Comparison of ENCODE assay signal across 1 cellular context in the genomic region with DNA sequence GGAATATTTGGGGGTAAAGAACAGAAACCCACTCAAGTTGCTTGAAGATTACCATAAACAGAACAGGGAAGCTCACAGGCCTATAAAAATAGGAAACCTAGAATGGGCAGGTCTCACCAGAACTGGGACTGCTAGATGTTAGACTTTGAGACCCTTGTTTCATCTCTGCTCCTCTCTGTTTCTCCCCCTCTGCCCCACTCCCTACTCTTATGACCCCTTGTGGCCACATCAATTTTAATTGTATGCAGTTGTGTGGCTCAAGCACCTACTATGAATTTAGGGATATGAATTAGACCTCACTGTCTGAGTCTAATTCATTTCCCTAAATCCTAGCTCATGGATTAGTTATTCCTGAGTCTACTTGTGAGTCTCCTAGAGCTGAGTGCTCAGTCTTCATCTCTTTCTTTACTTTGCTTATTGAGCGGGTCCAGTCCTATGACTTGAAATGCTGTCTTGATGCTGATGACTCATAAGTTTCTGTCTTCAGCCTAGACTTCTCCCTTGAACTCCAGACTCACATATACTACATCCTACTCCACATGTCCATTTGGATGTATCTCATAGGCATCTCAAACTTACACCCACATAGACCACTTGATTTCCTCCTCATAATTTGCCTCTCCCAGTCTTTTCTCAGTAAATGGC.
TF ChIP-seq lines count a peak whose summit lies in the region.

No MANE protein-coding gene starts in this region.

TF ChIP-seq in HepG2, 621 proteins besides CTCF, POLR2A, EP300 and RAD21 (continued from another document and continues in another):
- TF ChIP-seq NFAT5 (CRISPR knock-in tag; IDR thresholded peaks at IDR 0.05) (no peak), ZBTB46 (CRISPR knock-in tag; IDR thresholded peaks at IDR 0.05; ENCODE audit: borderline replicate concordance) (no peak), GABPA (IDR thresholded peaks at IDR 0.05; ENCODE audit: low read depth, low read length) (no peak), GABPA (CRISPR knock-in tag; IDR thresholded peaks at IDR 0.05; ENCODE audit: low read depth) (no peak), ZNF414 (CRISPR knock-in tag; IDR thresholded peaks at IDR 0.05) (no peak), ZNF207 (IDR thresholded peaks at IDR 0.05; ENCODE audit: borderline replicate concordance) (no peak), ZNF558 (CRISPR knock-in tag; IDR thresholded peaks at IDR 0.05; ENCODE audit: borderline replicate concordance) (no peak), NR2C2 (CRISPR knock-in tag; IDR thresholded peaks at IDR 0.05; ENCODE audit: borderline replicate concordance) (0 out of 2 replicates have a peak, but pooled peaks have one; percentile 13), ZNF496 (CRISPR knock-in tag; IDR thresholded peaks at IDR 0.05; ENCODE audit: insufficient replicate concordance) (no peak), SKIL (CRISPR knock-in tag; IDR thresholded peaks at IDR 0.05; ENCODE audit: borderline replicate concordance) (no peak), RXRB (CRISPR knock-in tag; IDR thresholded peaks at IDR 0.05; ENCODE audit: borderline replicate concordance) (peak; percentile 39; the same call in 1 of the 2 replicates), NFIB (CRISPR knock-in tag; IDR thresholded peaks at IDR 0.05; ENCODE audit: borderline replicate concordance) (no peak), ZNF879 (CRISPR knock-in tag; IDR thresholded peaks at IDR 0.05) (no peak), CEBPB (IDR thresholded peaks at IDR 0.05; ENCODE audit: borderline replicate concordance, low read depth, low read length) (no peak), ZNF232 (CRISPR knock-in tag; IDR thresholded peaks at IDR 0.05; ENCODE audit: borderline replicate concordance) (no peak), HNF4G (IDR thresholded peaks at IDR 0.05; ENCODE audit: borderline replicate concordance, low read depth, low read length) (peak; percentile 50; the same call in 1 of the 2 replicates), HNF4G (CRISPR knock-in tag; IDR thresholded peaks at IDR 0.05; ENCODE audit: borderline replicate concordance, low read depth) (no peak), GABPB1 (CRISPR knock-in tag; IDR thresholded peaks at IDR 0.05) (no peak), SIX1 (CRISPR knock-in tag; IDR thresholded peaks at IDR 0.05; ENCODE audit: borderline replicate concordance) (no peak), KDM1A (CRISPR knock-in tag; IDR thresholded peaks at IDR 0.05) (no peak), ZNF326 (CRISPR knock-in tag; IDR thresholded peaks at IDR 0.05; ENCODE audit: borderline replicate concordance) (no peak), POLR2AphosphoS5 (IDR thresholded peaks at IDR 0.05; ENCODE audit: low read depth, low read length) (no peak)
- TF ChIP-seq, protein P1, sequence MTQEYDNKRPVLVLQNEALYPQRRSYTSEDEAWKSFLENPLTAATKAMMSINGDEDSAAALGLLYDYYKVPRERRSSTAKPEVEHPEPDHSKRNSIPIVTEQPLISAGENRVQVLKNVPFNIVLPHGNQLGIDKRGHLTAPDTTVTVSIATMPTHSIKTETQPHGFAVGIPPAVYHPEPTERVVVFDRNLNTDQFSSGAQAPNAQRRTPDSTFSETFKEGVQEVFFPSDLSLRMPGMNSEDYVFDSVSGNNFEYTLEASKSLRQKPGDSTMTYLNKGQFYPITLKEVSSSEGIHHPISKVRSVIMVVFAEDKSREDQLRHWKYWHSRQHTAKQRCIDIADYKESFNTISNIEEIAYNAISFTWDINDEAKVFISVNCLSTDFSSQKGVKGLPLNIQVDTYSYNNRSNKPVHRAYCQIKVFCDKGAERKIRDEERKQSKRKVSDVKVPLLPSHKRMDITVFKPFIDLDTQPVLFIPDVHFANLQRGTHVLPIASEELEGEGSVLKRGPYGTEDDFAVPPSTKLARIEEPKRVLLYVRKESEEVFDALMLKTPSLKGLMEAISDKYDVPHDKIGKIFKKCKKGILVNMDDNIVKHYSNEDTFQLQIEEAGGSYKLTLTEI (CRISPR knock-in tag; conservative IDR thresholded peaks at IDR 0.05), result no peak
- TF ChIP-seq, protein P2, sequence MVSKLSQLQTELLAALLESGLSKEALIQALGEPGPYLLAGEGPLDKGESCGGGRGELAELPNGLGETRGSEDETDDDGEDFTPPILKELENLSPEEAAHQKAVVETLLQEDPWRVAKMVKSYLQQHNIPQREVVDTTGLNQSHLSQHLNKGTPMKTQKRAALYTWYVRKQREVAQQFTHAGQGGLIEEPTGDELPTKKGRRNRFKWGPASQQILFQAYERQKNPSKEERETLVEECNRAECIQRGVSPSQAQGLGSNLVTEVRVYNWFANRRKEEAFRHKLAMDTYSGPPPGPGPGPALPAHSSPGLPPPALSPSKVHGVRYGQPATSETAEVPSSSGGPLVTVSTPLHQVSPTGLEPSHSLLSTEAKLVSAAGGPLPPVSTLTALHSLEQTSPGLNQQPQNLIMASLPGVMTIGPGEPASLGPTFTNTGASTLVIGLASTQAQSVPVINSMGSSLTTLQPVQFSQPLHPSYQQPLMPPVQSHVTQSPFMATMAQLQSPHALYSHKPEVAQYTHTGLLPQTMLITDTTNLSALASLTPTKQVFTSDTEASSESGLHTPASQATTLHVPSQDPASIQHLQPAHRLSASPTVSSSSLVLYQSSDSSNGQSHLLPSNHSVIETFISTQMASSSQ (IDR thresholded peaks at IDR 0.05; ENCODE audit: low read depth), result no peak
- TF ChIP-seq, protein P2 (CRISPR knock-in tag; IDR thresholded peaks at IDR 0.05; ENCODE audit: borderline replicate concordance), result no peak
- TF ChIP-seq, protein P3, sequence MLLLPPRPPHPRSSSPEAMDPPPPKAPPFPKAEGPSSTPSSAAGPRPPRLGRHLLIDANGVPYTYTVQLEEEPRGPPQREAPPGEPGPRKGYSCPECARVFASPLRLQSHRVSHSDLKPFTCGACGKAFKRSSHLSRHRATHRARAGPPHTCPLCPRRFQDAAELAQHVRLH (CRISPR knock-in tag; IDR thresholded peaks at IDR 0.05; ENCODE audit: borderline replicate concordance, low read depth), result peak; percentile 46; the same call in 1 of the 2 replicates
- TF ChIP-seq, protein P4, sequence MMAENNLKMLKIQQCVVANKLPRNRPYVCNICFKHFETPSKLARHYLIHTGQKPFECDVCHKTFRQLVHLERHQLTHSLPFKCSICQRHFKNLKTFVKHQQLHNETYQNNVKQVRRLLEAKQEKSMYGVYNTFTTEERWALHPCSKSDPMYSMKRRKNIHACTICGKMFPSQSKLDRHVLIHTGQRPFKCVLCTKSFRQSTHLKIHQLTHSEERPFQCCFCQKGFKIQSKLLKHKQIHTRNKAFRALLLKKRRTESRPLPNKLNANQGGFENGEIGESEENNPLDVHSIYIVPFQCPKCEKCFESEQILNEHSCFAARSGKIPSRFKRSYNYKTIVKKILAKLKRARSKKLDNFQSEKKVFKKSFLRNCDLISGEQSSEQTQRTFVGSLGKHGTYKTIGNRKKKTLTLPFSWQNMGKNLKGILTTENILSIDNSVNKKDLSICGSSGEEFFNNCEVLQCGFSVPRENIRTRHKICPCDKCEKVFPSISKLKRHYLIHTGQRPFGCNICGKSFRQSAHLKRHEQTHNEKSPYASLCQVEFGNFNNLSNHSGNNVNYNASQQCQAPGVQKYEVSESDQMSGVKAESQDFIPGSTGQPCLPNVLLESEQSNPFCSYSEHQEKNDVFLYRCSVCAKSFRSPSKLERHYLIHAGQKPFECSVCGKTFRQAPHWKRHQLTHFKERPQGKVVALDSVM (CRISPR knock-in tag; IDR thresholded peaks at IDR 0.05), result peak; percentile 19; the same call in 1 of the 2 replicates
- TF ChIP-seq, protein P5, sequence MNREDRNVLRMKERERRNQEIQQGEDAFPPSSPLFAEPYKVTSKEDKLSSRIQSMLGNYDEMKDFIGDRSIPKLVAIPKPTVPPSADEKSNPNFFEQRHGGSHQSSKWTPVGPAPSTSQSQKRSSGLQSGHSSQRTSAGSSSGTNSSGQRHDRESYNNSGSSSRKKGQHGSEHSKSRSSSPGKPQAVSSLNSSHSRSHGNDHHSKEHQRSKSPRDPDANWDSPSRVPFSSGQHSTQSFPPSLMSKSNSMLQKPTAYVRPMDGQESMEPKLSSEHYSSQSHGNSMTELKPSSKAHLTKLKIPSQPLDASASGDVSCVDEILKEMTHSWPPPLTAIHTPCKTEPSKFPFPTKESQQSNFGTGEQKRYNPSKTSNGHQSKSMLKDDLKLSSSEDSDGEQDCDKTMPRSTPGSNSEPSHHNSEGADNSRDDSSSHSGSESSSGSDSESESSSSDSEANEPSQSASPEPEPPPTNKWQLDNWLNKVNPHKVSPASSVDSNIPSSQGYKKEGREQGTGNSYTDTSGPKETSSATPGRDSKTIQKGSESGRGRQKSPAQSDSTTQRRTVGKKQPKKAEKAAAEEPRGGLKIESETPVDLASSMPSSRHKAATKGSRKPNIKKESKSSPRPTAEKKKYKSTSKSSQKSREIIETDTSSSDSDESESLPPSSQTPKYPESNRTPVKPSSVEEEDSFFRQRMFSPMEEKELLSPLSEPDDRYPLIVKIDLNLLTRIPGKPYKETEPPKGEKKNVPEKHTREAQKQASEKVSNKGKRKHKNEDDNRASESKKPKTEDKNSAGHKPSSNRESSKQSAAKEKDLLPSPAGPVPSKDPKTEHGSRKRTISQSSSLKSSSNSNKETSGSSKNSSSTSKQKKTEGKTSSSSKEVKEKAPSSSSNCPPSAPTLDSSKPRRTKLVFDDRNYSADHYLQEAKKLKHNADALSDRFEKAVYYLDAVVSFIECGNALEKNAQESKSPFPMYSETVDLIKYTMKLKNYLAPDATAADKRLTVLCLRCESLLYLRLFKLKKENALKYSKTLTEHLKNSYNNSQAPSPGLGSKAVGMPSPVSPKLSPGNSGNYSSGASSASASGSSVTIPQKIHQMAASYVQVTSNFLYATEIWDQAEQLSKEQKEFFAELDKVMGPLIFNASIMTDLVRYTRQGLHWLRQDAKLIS (CRISPR knock-in tag; IDR thresholded peaks at IDR 0.05), result no peak
